ENCODE assay signal across 26 cellular contexts in genomic region chr6:25452027-25452426, GRCh38.
DNase-seq lines count a peak whose midpoint lies in the region; ATAC-seq and TF ChIP-seq lines count a peak whose summit lies in the region.
"Had no signal": no experiment of that assay in that cellular context is flagged by ENCODE, and none has a peak within 500 bp of the region (broad histone marks: within the 10 kb centered on the region; RNA-seq: fewer than 3 reads in every experiment).

No MANE protein-coding gene starts in this region.

- TF ChIP-seq CTCF in esophagus muscularis mucosa (IDR thresholded peaks at IDR 0.05) (no peak), upper lobe of right lung (IDR thresholded peaks at IDR 0.05) (no peak)
- no peak for TF ChIP-seq CTCF in CD8-positive, alpha-beta T cell (IDR thresholded peaks at IDR 0.05)

- H3K4me1 ChIP-seq in right cardiac atrium (ENCODE audit: control insufficient read depth, insufficient read depth, low read length) (peaks cover 4% of the 10 kb centered on the region), esophagus muscularis mucosa (no peaks in the 10 kb centered on the region), upper lobe of right lung (peaks cover 11% of the 10 kb centered on the region)
- no peaks in the 10 kb centered on the region for H3K4me1 ChIP-seq in CD8-positive, alpha-beta T cell (ENCODE audit: insufficient read depth, low read length)
- H3K4me1 ChIP-seq: transverse colon had no signal

- POLR2A ChIA-PET in CD8-positive, alpha-beta T cell (lab: Charles Lee) = no interaction called here

- H3K9me3 Mint-ChIP-seq in CD8-positive, alpha-beta T cell = no peaks in the 10 kb centered on the region
- H3K9me3 Mint-ChIP-seq: activated CD4-positive, alpha-beta memory T cell treated with anti-CD3 and anti-CD28 coated beads for 36 hours; central memory CD8-positive, alpha-beta T cell; nephron had no signal

- intact Hi-C loops in Right ventricle myocardium superior (cut with DNase I) = no loop called here
- intact Hi-C loops in right cardiac atrium (cut with DNase I) = no loop called here
- intact Hi-C loops in esophagus muscularis mucosa (cut with DNase I) = no loop called here
- intact Hi-C loops in upper lobe of right lung (cut with DNase I) = no loop called here
- intact Hi-C loops in CD8-positive, alpha-beta T cell (cut with DNase I, micrococcal nuclease) = no loop called here

- no peak for TF ChIP-seq EP300 in esophagus muscularis mucosa (IDR thresholded peaks at IDR 0.05)

- no peak overlapping the region for H3K4me3 Mint-ChIP-seq in CD8-positive, alpha-beta T cell
- H3K4me3 Mint-ChIP-seq: activated CD4-positive, alpha-beta memory T cell treated with anti-CD3 and anti-CD28 coated beads for 36 hours; activated naive CD8-positive, alpha-beta T cell treated with anti-CD3 and anti-CD28 coated beads, Interleukin-2, amount 10 ng/mL, durations not matched to agents 7 days and 5 days; B cell; central memory CD8-positive, alpha-beta T cell; nephron had no signal

- no peaks in the 10 kb centered on the region for H3K9me3 ChIP-seq in right cardiac atrium (ENCODE audit: control insufficient read depth, low read length)
- H3K9me3 ChIP-seq in esophagus muscularis mucosa = no peaks in the 10 kb centered on the region
- no peaks in the 10 kb centered on the region for H3K9me3 ChIP-seq in upper lobe of right lung
- no peaks in the 10 kb centered on the region for H3K9me3 ChIP-seq in CD8-positive, alpha-beta T cell (ENCODE audit: low read length)
- H3K9me3 ChIP-seq: A549, stomach, transverse colon had no signal

- DNase-seq in Right ventricle myocardium superior (no peak), right cardiac atrium (no peak), NCI-H69 (lab: John Stamatoyannopoulos, UW) (peak; percentile 22), esophagus muscularis mucosa (ENCODE audit: extremely low spot score) (no peak), upper lobe of right lung (no peak)
- DNase-seq in CD8-positive, alpha-beta T cell = no peak
- DNase-seq: activated CD4-positive, alpha-beta memory T cell treated with anti-CD3 and anti-CD28 coated beads for 36 hours; activated effector memory CD4-positive, alpha-beta T cell treated with anti-CD3 and anti-CD28 coated beads, Interleukin-2, amount 50 U/mL, for 16 hours; activated naive CD8-positive, alpha-beta T cell treated with anti-CD3 and anti-CD28 coated beads, Interleukin-2, amount 10 ng/mL, durations not matched to agents 7 days and 5 days; COR-L47; DND-41; dorsolateral prefrontal cortex; NCI-H1048; NCI-H1694 treated with DMSO at 0.1 percent for 48 hours; OCI-M1; stomach; transverse colon had no signal

- WGBS in right cardiac atrium = 73% methylated on average over 3 of the region's 3 CpGs
- 69% methylated on average over 3 of the region's 3 CpGs for WGBS in esophagus muscularis mucosa

- peaks cover 19% of the 10 kb centered on the region for H3K36me3 Mint-ChIP-seq in CD8-positive, alpha-beta T cell
- H3K36me3 Mint-ChIP-seq: activated CD4-positive, alpha-beta memory T cell treated with anti-CD3 and anti-CD28 coated beads for 36 hours had no signal

- no peak for TF ChIP-seq POLR2A in esophagus muscularis mucosa (IDR thresholded peaks at IDR 0.05; ENCODE audit: low read depth)

- H3K27me3 ChIP-seq in right cardiac atrium (ENCODE audit: control insufficient read depth, insufficient read depth) = no peaks in the 10 kb centered on the region
- H3K27me3 ChIP-seq in esophagus muscularis mucosa = no peaks in the 10 kb centered on the region
- no peaks in the 10 kb centered on the region for H3K27me3 ChIP-seq in upper lobe of right lung
- H3K27me3 ChIP-seq in CD8-positive, alpha-beta T cell (ENCODE audit: insufficient read depth, low read length) = no peaks in the 10 kb centered on the region
- H3K27me3 ChIP-seq: dorsolateral prefrontal cortex, stomach, transverse colon had no signal

- no peak overlapping the region for H3K27ac ChIP-seq in right cardiac atrium (ENCODE audit: low read length)
- no peak overlapping the region for H3K27ac ChIP-seq in esophagus muscularis mucosa (replicated peaks in 1 of 4)
- no peak overlapping the region for H3K27ac ChIP-seq in upper lobe of right lung
- no peak overlapping the region for H3K27ac ChIP-seq in CD8-positive, alpha-beta T cell (ENCODE audit: low read depth, low read length)
- H3K27ac ChIP-seq: A549, KMS-11, parathyroid adenoma, transverse colon had no signal

- ATAC-seq in Right ventricle myocardium superior (ENCODE audit: poor library complexity) (peak; percentile 38), right cardiac atrium (no peak), upper lobe of right lung (peak; percentile 51), GM19035 (IDR thresholded peaks at IDR 0.05; ENCODE audit: unreplicated experiment) (no peak), HG02571 (IDR thresholded peaks at IDR 0.05; ENCODE audit: unreplicated experiment) (no peak)
- no peak for ATAC-seq in CD8-positive, alpha-beta T cell
- ATAC-seq: A549, GM12878 had no signal

- peaks cover 14% of the 10 kb centered on the region for H3K4me1 Mint-ChIP-seq in CD8-positive, alpha-beta T cell (ENCODE audit: low read depth)

- H3K27ac Mint-ChIP-seq in CD8-positive, alpha-beta T cell = no peak overlapping the region
- H3K27ac Mint-ChIP-seq: activated CD4-positive, alpha-beta memory T cell treated with anti-CD3 and anti-CD28 coated beads for 36 hours; activated naive CD8-positive, alpha-beta T cell treated with anti-CD3 and anti-CD28 coated beads, Interleukin-2, amount 10 ng/mL, durations not matched to agents 7 days and 5 days; B cell; nephron had no signal

- no peaks in the 10 kb centered on the region for H3K27me3 Mint-ChIP-seq in CD8-positive, alpha-beta T cell (ENCODE audit: low read depth)
- H3K27me3 Mint-ChIP-seq: activated CD4-positive, alpha-beta memory T cell treated with anti-CD3 and anti-CD28 coated beads for 36 hours; activated naive CD8-positive, alpha-beta T cell treated with anti-CD3 and anti-CD28 coated beads, Interleukin-2, amount 10 ng/mL, durations not matched to agents 7 days and 5 days; B cell; central memory CD8-positive, alpha-beta T cell had no signal

- H3K4me3 ChIP-seq in right cardiac atrium (ENCODE audit: low read length) (no peak overlapping the region), esophagus muscularis mucosa (peak overlapping the region; percentile 2 to 19 (median 11)), upper lobe of right lung (no peak overlapping the region)
- no peak overlapping the region for H3K4me3 ChIP-seq in CD8-positive, alpha-beta T cell (ENCODE audit: low read depth, low read length)
- H3K4me3 ChIP-seq: A549, GM12878, stomach had no signal

- CTCF ChIA-PET in CD8-positive, alpha-beta T cell (lab: Charles Lee) = interaction anchor here (0.8 to 1.9 kb wide), 3 partner anchors 19 to 186 kb away, joined by 3 to 5 read pairs (median 5); no protein-coding TSS in a partner anchor

- H3K36me3 ChIP-seq in esophagus muscularis mucosa (no peaks in the 10 kb centered on the region), upper lobe of right lung (no peaks in the 10 kb centered on the region)
- no peaks in the 10 kb centered on the region for H3K36me3 ChIP-seq in CD8-positive, alpha-beta T cell (ENCODE audit: insufficient read depth, low read length)
- H3K36me3 ChIP-seq: transverse colon had no signal

Comparison
In these comparisons a context has a peak if more than half of its experiments do, and no peak if none do; other contexts are left out.
1. ATAC-seq: peak in Right ventricle myocardium superior (single experiment) and upper lobe of right lung (single experiment); none in right cardiac atrium (0 of 2), GM19035 (single experiment), HG02571 (single experiment) and CD8-positive, alpha-beta T cell (single experiment).
2. H3K4me3 ChIP-seq: peak in esophagus muscularis mucosa (4 of 4); none in right cardiac atrium (single experiment), upper lobe of right lung (single experiment) and CD8-positive, alpha-beta T cell (single experiment).